26 cellular contexts compared by ENCODE assay signal in the genomic region with DNA sequence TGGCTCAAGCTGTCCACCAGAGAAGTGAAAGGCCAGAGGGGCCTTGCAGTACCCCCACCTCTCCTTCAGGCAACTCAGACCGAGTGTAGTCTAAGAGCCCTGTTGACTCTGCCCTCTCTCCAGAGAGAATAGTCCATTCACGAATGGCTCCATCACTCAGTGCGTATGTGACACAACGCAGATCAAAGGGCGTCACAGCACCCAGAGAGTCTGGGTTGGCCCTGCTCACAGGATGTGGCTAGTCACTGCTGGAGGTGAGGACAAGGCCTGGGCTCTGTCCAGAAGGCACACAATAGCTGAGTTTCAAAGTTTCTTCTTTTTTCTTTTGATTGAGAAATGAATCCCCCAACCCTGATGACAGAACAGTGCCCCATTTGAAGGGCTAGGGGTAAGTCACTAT.
"Had no signal": no experiment of that assay in that cellular context is flagged by ENCODE, and none has a peak within 500 bp of the region (broad histone marks: within the 10 kb centered on the region; RNA-seq: fewer than 3 reads in every experiment).

No MANE protein-coding gene starts in this region.

- H3K4me1 Mint-ChIP-seq: activated B cell treated with CpG ODN at 0.5 μM for 24 hours; activated naive CD4-positive, alpha-beta T cell treated with anti-CD3 and anti-CD28 coated beads, Interleukin-2, amount 10 ng/mL, durations not matched to agents 7 days and 5 days; activated naive CD8-positive, alpha-beta T cell treated with anti-CD3 and anti-CD28 coated beads, Interleukin-2, amount 50 U/mL, for 24 hours; central memory CD8-positive, alpha-beta T cell; T-helper 17 cell had no signal

- H3K9me3 Mint-ChIP-seq: activated B cell treated with CpG ODN at 0.5 μM for 24 hours; activated naive CD4-positive, alpha-beta T cell treated with anti-CD3 and anti-CD28 coated beads, Interleukin-2, amount 10 ng/mL, durations not matched to agents 7 days and 5 days; activated naive CD8-positive, alpha-beta T cell treated with anti-CD3 and anti-CD28 coated beads, Interleukin-2, amount 50 U/mL, for 24 hours; central memory CD8-positive, alpha-beta T cell; dendritic cell treated with granulocyte-macrophage colony-stimulating factor and Interleukin-4, amounts not matched to agents 40 ng/mL and 50 ng/mL, for 4 days; endodermal cell had no signal

- H3K4me1 ChIP-seq: breast epithelium, testis had no signal

- ATAC-seq: activated naive CD8-positive, alpha-beta T cell treated with anti-CD3 and anti-CD28 coated beads, Interleukin-2, amount 50 U/mL, for 24 hours; esophagus mucosa; gastroesophageal sphincter; left colon; pancreas; T-helper 17 cell had no signal

- H3K27ac Mint-ChIP-seq: activated B cell treated with CpG ODN at 0.5 μM for 24 hours; activated naive CD4-positive, alpha-beta T cell treated with anti-CD3 and anti-CD28 coated beads, Interleukin-2, amount 10 ng/mL, durations not matched to agents 7 days and 5 days; activated naive CD8-positive, alpha-beta T cell treated with anti-CD3 and anti-CD28 coated beads, Interleukin-2, amount 50 U/mL, for 24 hours; dendritic cell treated with granulocyte-macrophage colony-stimulating factor and Interleukin-4, amounts not matched to agents 40 ng/mL and 50 ng/mL, for 4 days; endodermal cell; T-helper 17 cell had no signal

- H3K36me3 ChIP-seq: breast epithelium, pancreas, transverse colon had no signal

- H3K27me3 ChIP-seq: breast epithelium, gastroesophageal sphincter, pancreas, testis, transverse colon had no signal

- H3K4me3 Mint-ChIP-seq: activated B cell treated with CpG ODN at 0.5 μM for 24 hours; activated naive CD4-positive, alpha-beta T cell treated with anti-CD3 and anti-CD28 coated beads, Interleukin-2, amount 10 ng/mL, durations not matched to agents 7 days and 5 days; activated naive CD8-positive, alpha-beta T cell treated with anti-CD3 and anti-CD28 coated beads, Interleukin-2, amount 50 U/mL, for 24 hours; central memory CD8-positive, alpha-beta T cell; dendritic cell treated with granulocyte-macrophage colony-stimulating factor and Interleukin-4, amounts not matched to agents 40 ng/mL and 50 ng/mL, for 4 days; endodermal cell; neural crest cell; T-helper 17 cell had no signal

- H3K27ac ChIP-seq: breast epithelium, gastroesophageal sphincter, pancreas, psoas muscle, testis, transverse colon had no signal

- DNase-seq: activated B cell treated with CpG ODN at 0.5 μM for 24 hours; activated CD4-positive, alpha-beta T cell treated with anti-CD3 and anti-CD28 coated beads for 4 hours; activated CD4-positive, alpha-beta T cell treated with anti-CD3 and anti-CD28 coated beads, Interleukin-2, amount 50 U/mL, for 48 hours; activated CD8-positive, alpha-beta memory T cell treated with anti-CD3 and anti-CD28 coated beads for 24 hours; activated gamma-delta T cell; activated naive CD4-positive, alpha-beta T cell treated with anti-CD3 and anti-CD28 coated beads, Interleukin-2, amount 10 ng/mL, durations not matched to agents 7 days and 5 days; activated naive CD8-positive, alpha-beta T cell treated with anti-CD3 and anti-CD28 coated beads, Interleukin-2, amount 50 U/mL, for 24 hours; amygdala; endodermal cell; hippocampal formation; left colon; mammary epithelial cell; nucleus accumbens; pancreas; psoas muscle; stimulated activated naive CD4-positive, alpha-beta T cell; T-helper 17 cell; T1000; testis; transverse colon had no signal

- H3K9me3 ChIP-seq: breast epithelium, gastroesophageal sphincter, pancreas, psoas muscle, testis, transverse colon had no signal

- H3K27me3 Mint-ChIP-seq: activated B cell treated with CpG ODN at 0.5 μM for 24 hours; activated naive CD4-positive, alpha-beta T cell treated with anti-CD3 and anti-CD28 coated beads, Interleukin-2, amount 10 ng/mL, durations not matched to agents 7 days and 5 days; activated naive CD8-positive, alpha-beta T cell treated with anti-CD3 and anti-CD28 coated beads, Interleukin-2, amount 50 U/mL, for 24 hours; central memory CD8-positive, alpha-beta T cell; dendritic cell treated with granulocyte-macrophage colony-stimulating factor and Interleukin-4, amounts not matched to agents 40 ng/mL and 50 ng/mL, for 4 days; T-helper 17 cell had no signal

- H3K4me3 ChIP-seq: breast epithelium, gastroesophageal sphincter, pancreas, psoas muscle, testis, transverse colon had no signal

- FAIRE-seq: pancreas had no signal
